6 cellular contexts compared by ENCODE assay signal in the genomic region with DNA sequence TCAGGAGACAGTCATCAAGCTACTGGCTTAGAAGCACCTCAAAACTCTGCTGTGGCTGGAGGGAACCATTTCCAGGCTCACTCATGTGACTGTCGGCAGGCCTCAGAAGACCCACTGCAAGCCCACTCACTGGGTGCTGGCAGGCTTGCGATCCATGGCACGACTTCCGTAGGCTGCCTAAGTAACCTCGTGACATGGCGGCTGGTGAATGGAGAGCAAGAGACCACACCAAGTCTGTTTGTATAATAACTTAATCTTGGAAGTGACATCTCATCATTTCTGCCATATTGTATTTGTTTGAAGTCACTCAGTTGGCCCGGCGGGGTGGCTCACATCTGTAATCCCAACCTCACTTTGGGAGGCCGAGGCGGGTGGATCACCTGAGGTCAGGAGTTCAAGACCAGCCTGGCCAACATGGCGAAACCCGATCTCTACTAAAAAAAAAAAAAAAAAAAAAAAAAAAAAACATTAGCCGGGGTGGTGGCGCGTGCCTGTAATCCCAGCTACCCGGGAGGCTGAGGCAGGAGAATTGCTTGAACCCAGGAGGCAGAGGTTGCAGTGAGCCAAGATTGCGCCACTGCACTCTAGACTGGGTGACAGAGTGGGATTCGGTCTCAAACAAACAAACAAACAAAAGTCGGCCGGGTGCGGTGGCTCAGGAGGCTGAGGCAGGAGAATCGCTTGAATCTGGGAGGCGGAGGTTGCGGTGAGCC. TPM values are rescaled to one million over a fixed set of nuclear protein-coding genes. Genes with fewer than 3 reads are reported as not detected.
"Had no signal": no experiment of that assay in that cellular context is flagged by ENCODE, and none has a peak within 500 bp of the region (broad histone marks: within the 10 kb centered on the region; RNA-seq: fewer than 3 reads in every experiment).

No MANE protein-coding gene starts in this region.

RNA-seq across cellular contexts. Expression of a gene that starts 55.8 kb away (rescaled TPM):
- total RNA-seq: HepG2, HT1080, NCI-H460, PC-9, Peyer's patch, SJCRH30 had no signal
